In the genomic region with DNA sequence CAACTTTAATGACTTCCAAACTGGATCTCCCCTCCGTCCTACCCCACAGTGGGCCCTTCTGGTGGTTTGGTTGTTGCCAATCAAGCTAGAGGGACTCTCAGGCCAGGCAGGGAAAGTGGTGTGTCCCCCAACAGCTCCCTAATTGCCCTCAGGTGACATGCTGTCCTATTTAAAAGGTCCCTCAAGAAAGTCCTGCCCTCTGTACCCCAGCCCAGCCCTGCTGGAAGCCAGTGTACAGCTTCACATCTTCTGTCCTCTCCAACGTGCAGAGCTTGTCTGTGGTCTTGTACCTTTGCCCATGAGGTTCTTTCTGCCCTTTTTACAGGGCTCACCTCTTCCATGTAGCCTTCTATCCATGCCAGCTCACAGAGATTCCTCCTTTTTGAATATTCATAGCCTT, we compare ENCODE assay signal across 23 cellular contexts. TPM values are rescaled to one million over a fixed set of nuclear protein-coding genes. Genes with fewer than 3 reads are reported as not detected.
DNase-seq lines count a peak whose midpoint lies in the region; ATAC-seq and TF ChIP-seq lines count a peak whose summit lies in the region.
"Had no signal": no experiment of that assay in that cellular context is flagged by ENCODE, and none has a peak within 500 bp of the region (broad histone marks: within the 10 kb centered on the region; RNA-seq: fewer than 3 reads in every experiment).

No MANE protein-coding gene starts in this region.

- H3K27ac ChIP-seq in upper lobe of right lung: peak overlapping the region; percentile 8

- peaks cover 23% of the 10 kb centered on the region for H3K36me3 Mint-ChIP-seq in activated naive CD8-positive, alpha-beta T cell treated with anti-CD3 and anti-CD28 coated beads, Interleukin-2, amount 10 ng/mL, durations not matched to agents 7 days and 5 days
- peaks cover 3% of the 10 kb centered on the region for H3K36me3 Mint-ChIP-seq in neural crest cell (ENCODE audit: low read depth)
- no peaks in the 10 kb centered on the region for H3K36me3 Mint-ChIP-seq in activated CD4-positive, alpha-beta memory T cell treated with anti-CD3 and anti-CD28 coated beads, Interleukin-2, amount 10 ng/mL, durations not matched to agents 7 days and 5 days (ENCODE audit: low read depth)
- H3K36me3 Mint-ChIP-seq: mesothelial cell of epicardium had no signal

- H3K27ac Mint-ChIP-seq in activated naive CD8-positive, alpha-beta T cell treated with anti-CD3 and anti-CD28 coated beads, Interleukin-2, amount 10 ng/mL, durations not matched to agents 7 days and 5 days: peak overlapping the region; percentile 94
- peak overlapping the region; percentile 46 for H3K27ac Mint-ChIP-seq in neural crest cell (ENCODE audit: unreplicated experiment)
- H3K27ac Mint-ChIP-seq in activated CD4-positive, alpha-beta memory T cell treated with anti-CD3 and anti-CD28 coated beads, Interleukin-2, amount 10 ng/mL, durations not matched to agents 7 days and 5 days: no peak overlapping the region
- H3K27ac Mint-ChIP-seq: mesothelial cell of epicardium, nephron had no signal

- intact Hi-C loops in upper lobe of right lung (cut with DNase I): no loop called here

- POLR2A ChIA-PET in activated naive CD8-positive, alpha-beta T cell treated with anti-CD3 and anti-CD28 coated beads, Interleukin-2, amount 10 ng/mL, durations not matched to agents 7 days and 5 days (lab: Charles Lee): interaction anchor here (1.6 to 5.6 kb wide), 3 partner anchors 11 to 22 kb away, joined by 4 to 38 read pairs (median 37); no protein-coding TSS in a partner anchor
- POLR2A ChIA-PET in activated CD4-positive, alpha-beta memory T cell treated with anti-CD3 and anti-CD28 coated beads, Interleukin-2, amount 10 ng/mL, durations not matched to agents 7 days and 5 days (lab: Charles Lee): no interaction called here

- no peaks in the 10 kb centered on the region for H3K9me3 ChIP-seq in upper lobe of right lung
- H3K9me3 ChIP-seq: A549 had no signal

- no peak for ATAC-seq in activated naive CD8-positive, alpha-beta T cell treated with anti-CD3 and anti-CD28 coated beads, Interleukin-2, amount 10 ng/mL, durations not matched to agents 7 days and 5 days (ENCODE audit: low read depth)
- no peak for ATAC-seq in upper lobe of right lung
- ATAC-seq: A549, HepG2, right cardiac atrium had no signal

- peaks cover 5% of the 10 kb centered on the region for H3K9me3 Mint-ChIP-seq in activated naive CD8-positive, alpha-beta T cell treated with anti-CD3 and anti-CD28 coated beads, Interleukin-2, amount 10 ng/mL, durations not matched to agents 7 days and 5 days
- no peaks in the 10 kb centered on the region for H3K9me3 Mint-ChIP-seq in neural crest cell
- H3K9me3 Mint-ChIP-seq in activated CD4-positive, alpha-beta memory T cell treated with anti-CD3 and anti-CD28 coated beads, Interleukin-2, amount 10 ng/mL, durations not matched to agents 7 days and 5 days: peaks cover 2% of the 10 kb centered on the region
- H3K9me3 Mint-ChIP-seq: nephron had no signal

- CTCF ChIA-PET in activated CD4-positive, alpha-beta memory T cell treated with anti-CD3 and anti-CD28 coated beads, Interleukin-2, amount 10 ng/mL, durations not matched to agents 7 days and 5 days (lab: Charles Lee): interaction anchor here (1.4 kb wide), 1 partner anchor 169 kb away, joined by 4 read pairs; no protein-coding TSS in a partner anchor

- H3K4me3 Mint-ChIP-seq in activated naive CD8-positive, alpha-beta T cell treated with anti-CD3 and anti-CD28 coated beads, Interleukin-2, amount 10 ng/mL, durations not matched to agents 7 days and 5 days: peak overlapping the region; percentile 74
- peak overlapping the region; percentile 32 for H3K4me3 Mint-ChIP-seq in neural crest cell
- no peak overlapping the region for H3K4me3 Mint-ChIP-seq in activated CD4-positive, alpha-beta memory T cell treated with anti-CD3 and anti-CD28 coated beads, Interleukin-2, amount 10 ng/mL, durations not matched to agents 7 days and 5 days
- H3K4me3 Mint-ChIP-seq: mesothelial cell of epicardium had no signal

- H3K27me3 Mint-ChIP-seq in activated naive CD8-positive, alpha-beta T cell treated with anti-CD3 and anti-CD28 coated beads, Interleukin-2, amount 10 ng/mL, durations not matched to agents 7 days and 5 days: no peaks in the 10 kb centered on the region
- H3K27me3 Mint-ChIP-seq in neural crest cell (ENCODE audit: low read depth): peaks cover 15% of the 10 kb centered on the region
- peaks cover 19% of the 10 kb centered on the region for H3K27me3 Mint-ChIP-seq in activated CD4-positive, alpha-beta memory T cell treated with anti-CD3 and anti-CD28 coated beads, Interleukin-2, amount 10 ng/mL, durations not matched to agents 7 days and 5 days

- H3K27me3 ChIP-seq in upper lobe of right lung: no peaks in the 10 kb centered on the region

- no peaks in the 10 kb centered on the region for H3K36me3 ChIP-seq in upper lobe of right lung

- peak; percentile 52 for DNase-seq in activated effector memory CD4-positive, alpha-beta T cell treated with anti-CD3 and anti-CD28 coated beads, Interleukin-2, amount 50 U/mL, for 16 hours
- no peak for DNase-seq in activated effector memory CD4-positive, alpha-beta T cell treated with Interleukin-2 at 50 U/mL for 16 hours
- DNase-seq in activated naive CD8-positive, alpha-beta T cell treated with anti-CD3 and anti-CD28 coated beads, Interleukin-2, amount 10 ng/mL, durations not matched to agents 7 days and 5 days: peak; percentile 35
- no peak for DNase-seq in neural crest cell (ENCODE audit: low read depth, low spot score)
- no peak for DNase-seq in upper lobe of right lung
- DNase-seq in NCI-H1092 (lab: John Stamatoyannopoulos, UW): no peak
- DNase-seq in activated CD4-positive, alpha-beta memory T cell treated with anti-CD3 and anti-CD28 coated beads, Interleukin-2, amount 10 ng/mL, durations not matched to agents 7 days and 5 days: no peak
- DNase-seq in foreskin melanocyte: no peak
- DNase-seq: activated CD4-positive, alpha-beta T cell treated with anti-CD3 and anti-CD28 coated beads, Interleukin-2, amount 50 U/mL, for 4 hours; activated naive CD4-positive, alpha-beta T cell; amniotic stem cell; glutamatergic neuron; GOT3; kidney; NCI-H1048; NCI-H187 treated with DMSO at 0.1 percent for 48 hours; NCI-H526; right cardiac atrium; stimulated activated CD4-positive, alpha-beta T cell treated with anti-CD3 and anti-CD28 coated beads, Interleukin-2, amount 100 ng/mL, for 48 hours had no signal

- H3K4me3 ChIP-seq in upper lobe of right lung: no peak overlapping the region
- H3K4me3 ChIP-seq: A549 had no signal

- H3K4me1 Mint-ChIP-seq in activated naive CD8-positive, alpha-beta T cell treated with anti-CD3 and anti-CD28 coated beads, Interleukin-2, amount 10 ng/mL, durations not matched to agents 7 days and 5 days: peaks cover 67% of the 10 kb centered on the region
- H3K4me1 Mint-ChIP-seq in neural crest cell: peaks cover 6% of the 10 kb centered on the region
- peaks cover 19% of the 10 kb centered on the region for H3K4me1 Mint-ChIP-seq in activated CD4-positive, alpha-beta memory T cell treated with anti-CD3 and anti-CD28 coated beads, Interleukin-2, amount 10 ng/mL, durations not matched to agents 7 days and 5 days
- H3K4me1 Mint-ChIP-seq: mesothelial cell of epicardium had no signal

- TF ChIP-seq CTCF in neural crest cell (conservative IDR thresholded peaks at IDR 0.05) (no peak), upper lobe of right lung (IDR thresholded peaks at IDR 0.05) (no peak)

- peaks cover 40% of the 10 kb centered on the region for H3K4me1 ChIP-seq in upper lobe of right lung

RNA-seq across cellular contexts. Expression of gene RIN3, which starts 4.2 kb away (rescaled TPM):
- 10 to 100 TPM; 80.5 to 80.9 TPM for total RNA-seq in activated naive CD8-positive, alpha-beta T cell treated with anti-CD3 and anti-CD28 coated beads, Interleukin-2, amount 10 ng/mL, durations not matched to agents 7 days and 5 days
- total RNA-seq in neural crest cell (12.1 and 12.7 TPM in 2 replicates), upper lobe of right lung (56.0 TPM)
- total RNA-seq in activated CD4-positive, alpha-beta memory T cell treated with anti-CD3 and anti-CD28 coated beads, Interleukin-2, amount 10 ng/mL, durations not matched to agents 7 days and 5 days: 10 to 100 TPM; 29.3 to 31.5 TPM

Comparison
In these comparisons a context has a peak if more than half of its experiments do, and no peak if none do; other contexts are left out.
1. DNase-seq: peak in activated effector memory CD4-positive, alpha-beta T cell treated with anti-CD3 and anti-CD28 coated beads, Interleukin-2, amount 50 U/mL, for 16 hours (single experiment) and activated naive CD8-positive, alpha-beta T cell treated with anti-CD3 and anti-CD28 coated beads, Interleukin-2, amount 10 ng/mL, durations not matched to agents 7 days and 5 days (single experiment); none in activated effector memory CD4-positive, alpha-beta T cell treated with Interleukin-2 at 50 U/mL for 16 hours (single experiment), neural crest cell (single experiment), upper lobe of right lung (single experiment), NCI-H1092 (single experiment), activated CD4-positive, alpha-beta memory T cell treated with anti-CD3 and anti-CD28 coated beads, Interleukin-2, amount 10 ng/mL, durations not matched to agents 7 days and 5 days (single experiment) and foreskin melanocyte (single experiment).